In the genomic region with DNA sequence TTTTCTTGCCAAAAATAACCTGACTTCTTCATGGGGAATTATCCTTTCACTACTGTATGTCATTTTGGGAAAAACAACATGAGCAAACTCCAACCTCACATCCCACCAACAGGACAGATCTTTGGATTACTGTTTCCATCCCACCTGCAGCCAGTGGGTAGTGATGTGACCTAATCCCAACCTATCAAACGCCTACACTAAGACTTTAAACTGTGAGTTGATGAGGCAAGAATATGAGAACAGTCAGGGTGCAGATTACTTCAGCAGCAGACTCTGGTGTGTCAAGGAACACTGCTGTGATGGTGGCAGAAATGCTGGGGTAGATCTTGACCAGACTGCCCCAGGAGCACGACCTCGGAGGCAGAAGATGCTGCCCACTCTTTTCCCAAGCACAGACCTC, we compare ENCODE assay signal across 19 cellular contexts.
"Had no signal": no experiment of that assay in that cellular context is flagged by ENCODE, and none has a peak within 500 bp of the region (broad histone marks: within the 10 kb centered on the region; RNA-seq: fewer than 3 reads in every experiment).

No MANE protein-coding gene starts in this region.

- H3K4me1 ChIP-seq: tibial nerve had no signal

- H3K4me3 ChIP-seq: gastrocnemius medialis, left ventricle myocardium inferior, mucosa of descending colon, tibial nerve had no signal

- H3K36me3 ChIP-seq: gastrocnemius medialis, heart left ventricle, left ventricle myocardium inferior, neutrophil, tibial nerve had no signal

- H3K27me3 ChIP-seq: dorsolateral prefrontal cortex, gastrocnemius medialis, heart left ventricle, neutrophil, tibial nerve had no signal

- H3K9me3 ChIP-seq: gastrocnemius medialis, heart left ventricle, left ventricle myocardium inferior, mucosa of descending colon, neutrophil, tibial nerve had no signal

- DNase-seq: activated naive CD4-positive, alpha-beta T cell; activated naive CD8-positive, alpha-beta T cell treated with anti-CD3 and anti-CD28 coated beads for 36 hours; amygdala; dorsolateral prefrontal cortex; gastrocnemius medialis; heart left ventricle; kidney glomerular epithelial cell; left ventricle myocardium inferior; mammary epithelial cell; naive B cell; stimulated activated CD4-positive, alpha-beta T cell treated with anti-CD3 and anti-CD28 coated beads, Interleukin-2, amount 100 ng/mL, for 24 hours; stimulated activated naive CD8-positive, alpha-beta T cell treated with anti-CD3 and anti-CD28 coated beads, Interleukin-15, Interleukin-2, amounts not matched to agents 100 U/mL and 50 U/mL, for 24 hours; substantia nigra had no signal

- H3K27ac ChIP-seq: dorsolateral prefrontal cortex, epithelial cell of prostate, gastrocnemius medialis, heart left ventricle, left ventricle myocardium inferior, neutrophil, tibial nerve had no signal

- FAIRE-seq: colon, urothelium cell line had no signal
